Comparison of ENCODE assay signal across 1 cellular context in genomic region chr16:76885776-76886175, GRCh38.
TF ChIP-seq lines count a peak whose summit lies in the region.

No MANE protein-coding gene starts in this region.

TF ChIP-seq in GM23338, 12 proteins besides CTCF, POLR2A, EP300 and RAD21 (continued from another document):
- no peak for TF ChIP-seq ZNF462 (CRISPR knock-in tag; IDR thresholded peaks at IDR 0.05)
